Comparison of ENCODE assay signal across 18 cellular contexts in the genomic region with DNA sequence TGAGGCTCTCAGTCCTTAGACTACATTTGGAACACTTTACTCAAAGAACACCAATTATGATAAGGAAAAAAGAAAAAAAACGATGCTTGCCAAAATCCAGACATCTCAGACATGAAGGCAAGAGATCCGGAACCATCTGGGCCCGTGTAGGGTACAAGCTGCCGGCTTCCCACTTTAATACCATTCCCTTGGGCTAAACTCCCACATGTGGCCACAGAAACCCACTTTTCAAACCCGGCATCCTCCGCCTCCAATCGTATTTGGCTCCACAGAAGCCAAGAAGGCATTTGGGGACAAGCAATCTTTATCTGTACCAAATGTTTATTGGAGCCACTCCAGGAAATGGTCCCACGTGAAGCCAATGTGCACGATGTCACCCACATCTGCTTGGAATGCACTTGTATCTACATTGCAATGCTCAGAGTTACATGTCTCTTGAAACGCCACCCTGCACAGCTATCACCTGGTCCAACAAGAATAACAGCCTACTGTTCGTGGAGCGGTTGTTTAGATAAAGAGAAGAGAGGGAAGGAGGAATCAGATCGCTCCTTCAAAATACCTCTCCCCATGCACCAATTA. TPM values are rescaled to one million over a fixed set of nuclear protein-coding genes. Genes with fewer than 3 reads are reported as not detected.
DNase-seq lines count a peak whose midpoint lies in the region; ATAC-seq and TF ChIP-seq lines count a peak whose summit lies in the region.
"Had no signal": no experiment of that assay in that cellular context is flagged by ENCODE, and none has a peak within 500 bp of the region (broad histone marks: within the 10 kb centered on the region; RNA-seq: fewer than 3 reads in every experiment).

No MANE protein-coding gene starts in this region.

- no peak overlapping the region for H3K4me3 ChIP-seq in heart left ventricle
- H3K4me3 ChIP-seq in right atrium auricular region: no peak overlapping the region

- WGBS in heart left ventricle, 4 donors: 43 to 53% (median 50%) methylated on average over 13 of the region's 13 CpGs

- no peak for TF ChIP-seq POLR2A in heart left ventricle (IDR thresholded peaks at IDR 0.05)

- peak in 3 of 4 donors; percentile 10 to 24 (median 19) for ATAC-seq in heart left ventricle
- no peak for ATAC-seq in CD4-positive, alpha-beta T cell (ENCODE audit: poor library complexity)
- ATAC-seq in GM18907 (IDR thresholded peaks at IDR 0.05; ENCODE audit: unreplicated experiment): no peak
- no peak for ATAC-seq in GM19467 (IDR thresholded peaks at IDR 0.05; ENCODE audit: unreplicated experiment)

- POLR2A ChIA-PET in CD4-positive, alpha-beta T cell (lab: Charles Lee): interaction anchor here (1.0 kb wide), 1 partner anchor 73 kb away, joined by 3 read pairs; no protein-coding TSS in a partner anchor

- H3K4me1 ChIP-seq in heart left ventricle (peaks cover 0 to 32% (median 0%) of the 10 kb centered on the region in 12 donors), right atrium auricular region (peaks cover 0 to 24% of the 10 kb centered on the region in 2 donors)

- H3K27ac Mint-ChIP-seq in CD4-positive, alpha-beta T cell: peak overlapping the region; percentile 79
- H3K27ac Mint-ChIP-seq in immature natural killer cell: no peak overlapping the region

- peaks cover 70% of the 10 kb centered on the region for H3K4me1 Mint-ChIP-seq in CD4-positive, alpha-beta T cell (ENCODE audit: low read depth)
- H3K4me1 Mint-ChIP-seq in immature natural killer cell: peaks cover 78 to 99% of the 10 kb centered on the region in 2 donors

- H3K4me3 Mint-ChIP-seq in CD4-positive, alpha-beta T cell: no peak overlapping the region
- H3K4me3 Mint-ChIP-seq in immature natural killer cell: peak overlapping the region in 3 of 5 donors; percentile 0 to 44 (median 34)

- DNase-seq in heart left ventricle (no peak), right atrium auricular region (ENCODE audit: low spot score) (no peak), NCI-H2171 (lab: John Stamatoyannopoulos, UW) (peak; percentile 20), immature natural killer cell (no peak)
- DNase-seq in CD4-positive, alpha-beta T cell: no peak
- DNase-seq: AML-193; COR-L47; DMS53; KG1; MV-4-11; NCI-H187 treated with DMSO at 0.1 percent for 48 hours; NCI-H446; NCI-H748 treated with DMSO at 0.1 percent for 48 hours; NK-92 treated with Interleukin-12 subunit alpha and Interleukin-12 subunit beta, amount 100 ng/mL, for 24 hours; SHP77 treated with DMSO at 0.1 percent for 48 hours; SK-N-SH had no signal

- TF ChIP-seq CTCF in heart left ventricle (IDR thresholded peaks at IDR 0.05): no peak
- TF ChIP-seq CTCF in right atrium auricular region (IDR thresholded peaks at IDR 0.05): no peak
- TF ChIP-seq CTCF in CD4-positive, alpha-beta T cell (IDR thresholded peaks at IDR 0.05): no peak

- H3K27me3 Mint-ChIP-seq in CD4-positive, alpha-beta T cell: no peaks in the 10 kb centered on the region
- H3K27me3 Mint-ChIP-seq in immature natural killer cell (ENCODE audit: low read depth in 3 of 3): peaks cover 0 to 2% (median 1%) of the 10 kb centered on the region in 3 donors

- H3K36me3 ChIP-seq in heart left ventricle: no peaks in the 10 kb centered on the region
- H3K36me3 ChIP-seq in right atrium auricular region: no peaks in the 10 kb centered on the region

- intact Hi-C loops in heart left ventricle (cut with DNase I): loop anchor here in 1 of 10 donors (10.0 kb wide), 1 partner anchor 122 kb away; no protein-coding TSS in a partner anchor
- intact Hi-C loops in CD4-positive, alpha-beta T cell (cut with DNase I, micrococcal nuclease): no loop called here

- no peaks in the 10 kb centered on the region for H3K9me3 Mint-ChIP-seq in CD4-positive, alpha-beta T cell
- H3K9me3 Mint-ChIP-seq in immature natural killer cell: no peaks in the 10 kb centered on the region

- H3K27ac ChIP-seq in heart left ventricle (peak overlapping the region in 3 of 12 donors; percentile 7 to 33 (median 19)), right atrium auricular region (no peak overlapping the region)
- no peak overlapping the region for H3K27ac ChIP-seq in CD4-positive, alpha-beta T cell (ENCODE audit: low read depth, low read length)

- H3K36me3 Mint-ChIP-seq in CD4-positive, alpha-beta T cell (ENCODE audit: low read depth): peaks cover 5% of the 10 kb centered on the region
- peaks cover 4 to 10% (median 6%) of the 10 kb centered on the region in 3 donors for H3K36me3 Mint-ChIP-seq in immature natural killer cell

- CTCF ChIA-PET in CD4-positive, alpha-beta T cell (lab: Charles Lee): no interaction called here

- H3K9me3 ChIP-seq in heart left ventricle: peaks cover 0 to 6% (median 0%) of the 10 kb centered on the region in 12 donors
- no peaks in the 10 kb centered on the region for H3K9me3 ChIP-seq in right atrium auricular region
- no peaks in the 10 kb centered on the region for H3K9me3 ChIP-seq in CD4-positive, alpha-beta T cell (ENCODE audit: control insufficient read depth, low read length)
- H3K9me3 ChIP-seq: SK-N-SH had no signal

- H3K27me3 ChIP-seq in heart left ventricle: no peaks in the 10 kb centered on the region
- H3K27me3 ChIP-seq in right atrium auricular region: no peaks in the 10 kb centered on the region
- H3K27me3 ChIP-seq in CD4-positive, alpha-beta T cell (ENCODE audit: control insufficient read depth, insufficient read depth, low read length): no peaks in the 10 kb centered on the region

RNA-seq across cellular contexts. Expression of gene XYLT1, which starts 33.5 kb away (rescaled TPM):
- total RNA-seq in heart left ventricle: 1 to 10 TPM; 1.1 to 5.0 (median 2.4) TPM
- polyA plus RNA-seq in heart left ventricle: 10 to 100 TPM in 1 of 2 donors, under 1 TPM in 1; 0.46 to 12.3 TPM
- total RNA-seq in right atrium auricular region: 10 to 100 TPM; 14.4 to 31.3 TPM
- 10 to 100 TPM; 26.0 to 27.1 TPM for total RNA-seq in CD4-positive, alpha-beta T cell
- polyA plus RNA-seq in immature natural killer cell: 1 to 10 TPM in 2 of 3 donors, under 1 TPM in 1; 0.79 to 6.2 (median 3.3) TPM

Comparison
In these comparisons a context has a peak if more than half of its experiments do, and no peak if none do; other contexts are left out.
1. ATAC-seq: peak in heart left ventricle (3 of 4); none in CD4-positive, alpha-beta T cell (single experiment), GM18907 (single experiment) and GM19467 (single experiment).